ENCODE assay signal across 8 cellular contexts in the genomic region with DNA sequence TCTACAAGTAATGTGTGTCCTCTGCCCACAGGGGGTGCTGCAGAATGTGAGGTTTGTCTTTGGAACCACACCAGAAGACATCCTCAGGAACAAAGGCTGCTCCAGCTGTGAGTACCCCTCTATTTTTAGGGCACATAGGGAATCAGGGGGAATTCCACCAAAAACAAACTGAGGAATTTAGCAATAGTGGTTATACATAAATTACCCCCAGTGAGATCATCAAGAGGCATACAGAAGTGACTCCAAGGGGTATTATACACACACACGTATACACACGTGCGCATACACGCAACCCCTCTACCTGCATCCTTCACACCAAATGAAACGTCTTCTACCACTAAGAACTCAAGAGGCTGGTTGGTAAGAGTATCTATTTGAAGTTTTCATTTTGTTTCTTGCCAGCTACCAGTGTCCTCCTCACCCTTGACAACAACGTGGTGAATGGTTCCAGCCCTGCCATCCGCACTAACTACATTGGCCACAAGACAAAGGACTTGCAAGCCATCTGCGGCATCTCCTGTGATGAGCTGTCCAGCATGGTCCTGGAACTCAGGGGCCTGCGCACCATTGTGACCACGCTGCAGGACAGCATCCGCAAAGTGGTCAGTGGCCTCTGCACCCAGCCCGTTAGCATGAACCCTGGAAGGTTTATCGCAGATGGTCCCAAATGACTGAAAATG. TPM values are rescaled to one million over a fixed set of nuclear protein-coding genes. Genes with fewer than 3 reads are reported as not detected.
DNase-seq lines count a peak whose midpoint lies in the region; ATAC-seq, FAIRE-seq and TF ChIP-seq lines count a peak whose summit lies in the region.

No MANE protein-coding gene starts in this region.

- H3K56ac ChIP-seq in H1 (replicated peaks; ENCODE audit: insufficient read length, low read depth, low read length), result no peak overlapping the region

- H4K8ac ChIP-seq in H1 (ENCODE audit: extremely low read depth, insufficient read depth, low read length), result no peak overlapping the region

- H3K23me2 ChIP-seq in H1 (ENCODE audit: low read depth, low read length), result peaks cover 10% of the 10 kb centered on the region

- peaks cover 0 to 20% of the 10 kb centered on the region in 2 experiments; a peak in 2 of 4 replicates for H3K79me2 ChIP-seq in H1 (ENCODE audit: control insufficient read depth in 1 of 2, insufficient read depth in 2 of 2, low read length in 2 of 2)

- H2BK5ac ChIP-seq in H1 (ENCODE audit: low read depth, low read length), result no peak overlapping the region

- H3K9ac ChIP-seq in H1 (replicated peaks in 1 of 4; ENCODE audit: extremely low read depth in 1 of 4, low read depth in 3 of 4, low read length in 3 of 4), result no peak overlapping the region

- TF ChIP-seq CTCF in NB4 (IDR thresholded peaks at IDR 0.05; ENCODE audit: low read depth, low read length) (peak; percentile 24), H1 (IDR thresholded peaks at IDR 0.05; ENCODE audit: control extremely low read depth in 1 of 3, insufficient read depth in 1 of 3, low read depth in 1 of 3, low read length in 3 of 3) (peak; percentile 38 to 61 (median 45); a peak in 3 of 4 replicates)

- no peak overlapping the region for H2AFZ ChIP-seq in H1 (ENCODE audit: low read length)

- ATAC-seq in HG03571 (IDR thresholded peaks at IDR 0.05; ENCODE audit: unreplicated experiment), result no peak
- ATAC-seq in HG03135 (IDR thresholded peaks at IDR 0.05; ENCODE audit: unreplicated experiment), result no peak

- H3K27me3 ChIP-seq in H1 (replicated peaks in 1 of 4; ENCODE audit: control insufficient read depth in 3 of 4, extremely low read depth in 1 of 4, insufficient read depth in 3 of 4, low read length in 3 of 4), result peaks cover 0 to 5% (median 0%) of the 10 kb centered on the region in 4 experiments; a peak in 2 of 7 replicates

- TF ChIP-seq EP300 in H1 (IDR thresholded peaks at IDR 0.05; ENCODE audit: borderline replicate concordance in 1 of 2, low read depth in 2 of 2, low read length in 2 of 2), result no peak

- POLR2A ChIA-PET in H1 (lab: Charles Lee; ENCODE audit: partially characterized antibody), result interaction anchor here (0.7 to 6.3 kb wide), 4 partner anchors 12 to 412 kb away, joined by 3 to 117 read pairs (median 22); no protein-coding TSS in a partner anchor

- H3K14ac ChIP-seq in H1 (ENCODE audit: insufficient read length), result no peak overlapping the region

- no peak overlapping the region for H3K18ac ChIP-seq in H1 (ENCODE audit: extremely low read depth, low read length)

- H3K4me3 ChIP-seq in NB4 (ENCODE audit: low read depth, low read length) (no peak overlapping the region), H1 (ENCODE audit: extremely low read depth in 1 of 4, insufficient read depth in 2 of 4, low read depth in 3 of 4, low read length in 4 of 4) (no peak overlapping the region)

- no peak overlapping the region for H2BK15ac ChIP-seq in H1 (ENCODE audit: low read length)

- CTCF ChIA-PET in H1 (lab: Charles Lee; ENCODE audit: partially characterized antibody), result interaction anchor here (0.8 to 3.5 kb wide), 11 partner anchors 8 to 428 kb away, joined by 3 to 15 read pairs (median 4); no protein-coding TSS in a partner anchor

- no peak for FAIRE-seq in H1 (lab: Jason Lieb, UNC)

- peaks cover 0 to 2% of the 10 kb centered on the region in 2 experiments for H4K20me1 ChIP-seq in H1 (replicated peaks in 1 of 2; ENCODE audit: control insufficient read depth in 1 of 2, insufficient read depth in 2 of 2, low read length in 2 of 2)

- no peak overlapping the region for H3K4ac ChIP-seq in H1 (replicated peaks; ENCODE audit: insufficient read length, low read depth, low read length)

- TF ChIP-seq POLR2A in NB4 (IDR thresholded peaks at IDR 0.05; ENCODE audit: extremely low read depth, insufficient read length), result no peak
- TF ChIP-seq POLR2A in H1 (IDR thresholded peaks at IDR 0.05; ENCODE audit: control extremely low read depth in 1 of 2, low read depth in 2 of 2, low read length in 2 of 2), result peak; percentile 61 to 85; a peak in 2 of 3 replicates

- H3K4me1 ChIP-seq in H1 (replicated peaks in 1 of 4; ENCODE audit: control insufficient read depth in 3 of 4, insufficient read depth in 4 of 4, low read length in 3 of 4), result peaks cover 9 to 24% (median 11%) of the 10 kb centered on the region in 4 experiments

- H2BK120ac ChIP-seq in H1 (replicated peaks; ENCODE audit: low read depth, low read length), result no peak overlapping the region

- H2BK20ac ChIP-seq in H1 (ENCODE audit: low read length), result no peak overlapping the region

- no peak overlapping the region for H4K91ac ChIP-seq in H1 (replicated peaks; ENCODE audit: insufficient read length, low read length)

- no peak overlapping the region for H2AK5ac ChIP-seq in H1 (ENCODE audit: low read depth, low read length)

- no peak overlapping the region for H2BK12ac ChIP-seq in H1 (ENCODE audit: low read depth, low read length)

- no peaks in the 10 kb centered on the region for H3K9me3 ChIP-seq in H1 (ENCODE audit: insufficient read depth in 2 of 2, low read depth in 1 of 2, low read length in 1 of 2)

- H4K5ac ChIP-seq in H1 (ENCODE audit: insufficient read length, low read depth, low read length), result no peak overlapping the region

- WGBS in H1 (ENCODE audit: extremely low coverage in 1 of 2, insufficient coverage in 1 of 2, insufficient read length in 1 of 2, insufficient replicate concordance in 2 of 2, low coverage in 1 of 2, low lambda C conversion rate in 2 of 2, missing lambda C conversion rate in 1 of 2), 2 experiments, result 87% methylated on average over 13 of the region's 13 CpGs; no CpG with 5 or more reads in 1 of the 2 experiments

- H3K36me3 ChIP-seq in H1 (ENCODE audit: control insufficient read depth in 2 of 4, insufficient read depth in 4 of 4, low read length in 3 of 4), result peaks cover 39 to 62% (median 54%) of the 10 kb centered on the region in 4 experiments

- no peak overlapping the region for H3K23ac ChIP-seq in H1 (ENCODE audit: insufficient read length)

- peak; percentile 72 for DNase-seq in EL
- DNase-seq in NB4 (ENCODE audit: low read depth), result peak; percentile 23
- DNase-seq in H1 (ENCODE audit: low read depth in 1 of 2, low spot score in 2 of 2), result no peak
- DNase-seq in pulmonary artery endothelial cell (ENCODE audit: low read depth, low spot score), result peak; percentile 39
- DNase-seq in NCI-H187 (lab: John Stamatoyannopoulos, UW), result no peak
- no peak for DNase-seq in NCI-H1436 treated with DMSO at 0.1 percent for 48 hours (lab: John Stamatoyannopoulos, UW)

- peak; percentile 26 to 48; a peak in 3 of 4 replicates for TF ChIP-seq RAD21 in H1 (IDR thresholded peaks at IDR 0.05 in 1 of 2, conservative IDR thresholded peaks at IDR 0.05 in 1 of 2; ENCODE audit: low read depth in 2 of 2, low read length in 2 of 2)

- no peak overlapping the region for H3K27ac ChIP-seq in H1 (ENCODE audit: low read depth, low read length)

- H3K79me1 ChIP-seq in H1 (ENCODE audit: low read depth, low read length), result 0 out of 2 replicates have a peak, but pooled peaks cover 3% of the 10 kb centered on the region

- H3K4me2 ChIP-seq in H1 (ENCODE audit: insufficient read depth in 1 of 2, low read depth in 2 of 2, low read length in 2 of 2), result peak overlapping the region in 1 of 2 experiments; percentile 70; a peak in 1 of 4 replicates

TF ChIP-seq in H1, 55 proteins besides CTCF, POLR2A, EP300 and RAD21:
- TF ChIP-seq USF2 (IDR thresholded peaks at IDR 0.05; ENCODE audit: low read length) (peak; percentile 19; the same call in 1 of the 2 replicates), CREB1 (IDR thresholded peaks at IDR 0.05) (no peak), SAP30 (IDR thresholded peaks at IDR 0.05; ENCODE audit: insufficient read depth, insufficient replicate concordance, low read length) (no peak), TAF7 (optimal IDR thresholded peaks at IDR 0.05; ENCODE audit: borderline replicate concordance, low read depth, low read length) (peak; percentile 55), POLR2AphosphoS5 (IDR thresholded peaks at IDR 0.05; ENCODE audit: low read depth, low read length) (peak; percentile 97), TAF1 (IDR thresholded peaks at IDR 0.05; ENCODE audit: low read depth, low read length) (peak; percentile 1; the same call in 1 of the 2 replicates)

RNA-seq across cellular contexts. Expression of gene THBS1, which starts 2.8 kb away (rescaled TPM):
- 63.3 and 66.7 TPM in 2 replicates for total RNA-seq in H1 (2021; fragmentation: NEBNext Ultra II Directional; extraction: Animal tissue kit (Norgen Biotek cat#: 25700))
- 10.3 and 21.7 TPM in 2 replicates for polyA plus RNA-seq in H1 (2011; rRNA removed)
- polyA plus RNA-seq in H1 (2011; cell fraction: cytosol; rRNA removed), result 10.6 TPM
- 92.0 TPM for polyA plus RNA-seq in H1 (2011; cell fraction: nucleus; rRNA removed)
- 14.3 to 28.9 TPM (median 22.0 TPM) in 4 replicates for polyA plus RNA-seq in H1 (2012, experiment 1 of 2)
- 1.6 TPM for polyA plus RNA-seq in H1 (2012, experiment 2 of 2)
- 19.2 TPM for polyA plus RNA-seq in H1 (2013, experiment 1 of 2)
- polyA plus RNA-seq in H1 (2013, experiment 2 of 2), result 20.2 TPM
- 87.9 and 131 TPM in 2 replicates for polyA minus RNA-seq in H1 (2011; rRNA and poly(A)+ RNA removed)
- polyA minus RNA-seq in H1 (2011; cell fraction: cytosol; rRNA and poly(A)+ RNA removed), result 100 TPM
- 293 TPM for polyA minus RNA-seq in H1 (2011; cell fraction: nucleus; rRNA and poly(A)+ RNA removed)
- 5,210 and 8,327 TPM in 2 replicates for total RNA-seq in pulmonary artery endothelial cell

Comparison
In these comparisons a context has a peak if more than half of its experiments do, and no peak if none do; other contexts are left out.
1. DNase-seq: peak in EL (single experiment), NB4 (single experiment) and pulmonary artery endothelial cell (single experiment); none in H1 (0 of 2), NCI-H187 (0 of 2) and NCI-H1436 treated with DMSO at 0.1 percent for 48 hours (single experiment).
2. RNA of gene THBS1, which starts 2.8 kb away (total RNA-seq): 5,210 to 8,327 TPM in pulmonary artery endothelial cell; 63.3 to 66.7 TPM in H1; every median in the first group is over 10 times any median in the second.